In genomic region chr21:27562303-27562702, GRCh38 we compare ENCODE assay signal across 24 cellular contexts.
"Had no signal": no experiment of that assay in that cellular context is flagged by ENCODE, and none has a peak within 500 bp of the region (broad histone marks: within the 10 kb centered on the region; RNA-seq: fewer than 3 reads in every experiment).

No MANE protein-coding gene starts in this region.

- H2AFZ ChIP-seq: neural progenitor cell, parathyroid adenoma had no signal

- H3K4me2 ChIP-seq: neural progenitor cell had no signal

- H3K79me2 ChIP-seq: parathyroid adenoma had no signal

- H3K27me3 ChIP-seq: neural progenitor cell, ovary, right lobe of liver, stomach, thyroid gland, tibial nerve, upper lobe of left lung, vagina had no signal

- DNase-seq: natural killer cell; occipital lobe; ovary; posterior cingulate gyrus; psoas muscle; right cardiac atrium; right lobe of liver; small intestine; stimulated activated CD4-positive, alpha-beta T cell treated with anti-CD3 and anti-CD28 coated beads, Interleukin-15, amount 100 ng/mL, for 24 hours; stimulated activated CD4-positive, alpha-beta T cell treated with anti-CD3 and anti-CD28 coated beads, Interleukin-2, amount 100 ng/mL, for 24 hours; stimulated activated CD4-positive, alpha-beta T cell treated with anti-CD3 and anti-CD28 coated beads, Interleukin-2, amount 100 ng/mL, for 48 hours; stimulated activated CD4-positive, alpha-beta T cell treated with anti-CD3 and anti-CD28 coated beads, Interleukin-4, amount 100 ng/mL, for 24 hours; stimulated activated naive B cell treated with anti-CD40 and anti-IgM and Interleukin-4, amounts not matched to agents 10 μg/mL and 1 μg/mL and 100 μg/mL, for 72 hours; stimulated activated naive CD4-positive, alpha-beta T cell treated with Interleukin-2 at 50 U/mL for 16 hours; stomach; thyroid gland; trophoblast cell; upper lobe of left lung had no signal

- H3K9me3 ChIP-seq: ovary, psoas muscle, right lobe of liver, stomach, thoracic aorta, thyroid gland, tibial nerve, upper lobe of left lung, vagina had no signal

- H3K4me3 ChIP-seq: neural progenitor cell, ovary, psoas muscle, right lobe of liver, stomach, thoracic aorta, thyroid gland, tibial nerve, upper lobe of left lung, vagina had no signal

- H3K4me1 ChIP-seq: neural progenitor cell, parathyroid adenoma, right lobe of liver, thyroid gland, upper lobe of left lung, vagina had no signal

- H3K36me3 ChIP-seq: neural progenitor cell, ovary, right lobe of liver, stomach, thoracic aorta, thyroid gland, tibial nerve, upper lobe of left lung, vagina had no signal

- H3K9ac ChIP-seq: neural progenitor cell, parathyroid adenoma had no signal

- H3K27ac ChIP-seq: neural progenitor cell, ovary, parathyroid adenoma, psoas muscle, right lobe of liver, stomach, thoracic aorta, thyroid gland, tibial nerve, upper lobe of left lung, vagina had no signal

- FAIRE-seq: small intestine, urothelium cell line had no signal
